Comparison of ENCODE assay signal across 27 cellular contexts in the genomic region with DNA sequence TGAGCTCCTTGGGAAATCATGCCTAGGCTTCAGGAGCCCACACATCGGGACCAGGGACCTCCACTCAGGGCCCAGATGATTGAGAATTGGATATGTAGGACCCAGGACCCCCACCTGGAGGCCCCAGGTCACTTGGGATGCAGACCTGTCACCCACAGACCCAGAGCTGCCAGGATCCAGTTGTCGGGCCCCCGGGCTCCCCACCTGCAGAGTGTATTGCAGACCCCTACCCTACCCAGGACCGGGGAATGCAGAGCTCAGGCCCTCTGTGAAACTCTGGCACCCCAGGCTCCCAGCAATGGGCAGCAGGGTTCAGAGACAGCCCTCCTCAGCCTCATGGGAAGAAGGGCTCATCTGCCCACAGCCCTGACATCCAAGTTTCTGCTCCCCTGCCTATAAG. TPM values are rescaled to one million over a fixed set of nuclear protein-coding genes. Genes with fewer than 3 reads are reported as not detected.
"Had no signal": no experiment of that assay in that cellular context is flagged by ENCODE, and none has a peak within 500 bp of the region (broad histone marks: within the 10 kb centered on the region; RNA-seq: fewer than 3 reads in every experiment).

No MANE protein-coding gene starts in this region.

- H3K9me3 Mint-ChIP-seq: mesothelial cell of epicardium; naive B cell; natural killer cell; neural progenitor cell; stimulated activated effector memory CD8-positive, alpha-beta T cell treated with anti-CD3 and anti-CD28 coated beads, Interleukin-12 subunit alpha, Interleukin-12 subunit beta, amount 100 ng/mL, for 72 hours had no signal

- H3K4me3 Mint-ChIP-seq: mesothelial cell of epicardium; naive B cell; natural killer cell; nephron progenitor cell; neural progenitor cell; stimulated activated effector memory CD8-positive, alpha-beta T cell treated with anti-CD3 and anti-CD28 coated beads, Interleukin-12 subunit alpha, Interleukin-12 subunit beta, amount 100 ng/mL, for 72 hours had no signal

- ATAC-seq: left ventricle myocardium superior; natural killer cell; pancreas; stimulated activated effector memory CD8-positive, alpha-beta T cell treated with anti-CD3 and anti-CD28 coated beads, Interleukin-12 subunit alpha, Interleukin-12 subunit beta, amount 100 ng/mL, for 72 hours had no signal

- H3K36me3 ChIP-seq: neural progenitor cell had no signal

- H3K36me3 Mint-ChIP-seq: natural killer cell had no signal

- H3K27me3 ChIP-seq: neural progenitor cell, pancreas, stomach, testis, thyroid gland, transverse colon, upper lobe of left lung, vagina had no signal

- H3K27ac ChIP-seq: lower lobe of right lung, neural progenitor cell, pancreas, prostate gland, sigmoid colon, spleen, stomach, testis, thyroid gland, transverse colon, upper lobe of left lung, vagina had no signal

- H3K27me3 Mint-ChIP-seq: naive B cell had no signal

- H3K9me3 ChIP-seq: lower lobe of right lung, pancreas, prostate gland, sigmoid colon, spleen, stomach, testis, thyroid gland, transverse colon, upper lobe of left lung, vagina had no signal

- H3K4me3 ChIP-seq: lower lobe of right lung, neural progenitor cell, pancreas, prostate gland, sigmoid colon, spleen, stomach, testis, thyroid gland, transverse colon, upper lobe of left lung, vagina had no signal

- H3K27ac Mint-ChIP-seq: mesothelial cell of epicardium; nephron progenitor cell; neural progenitor cell; stimulated activated effector memory CD8-positive, alpha-beta T cell treated with anti-CD3 and anti-CD28 coated beads, Interleukin-12 subunit alpha, Interleukin-12 subunit beta, amount 100 ng/mL, for 72 hours had no signal

- DNase-seq: hippocampal formation; kidney glomerular epithelial cell; left cardiac atrium; left ventricle myocardium superior; lower lobe of right lung; mammary epithelial cell; mesendoderm; naive B cell; natural killer cell; nephron progenitor cell; pancreas; retina; sigmoid colon; spleen; stimulated activated CD4-positive, alpha-beta T cell treated with anti-CD3 and anti-CD28 coated beads, Interleukin-4, amount 100 ng/mL, for 24 hours; stimulated activated naive CD4-positive, alpha-beta T cell; stomach; testis; thyroid gland; transverse colon; upper lobe of left lung had no signal

RNA-seq across cellular contexts. Expression of gene CCER2, which starts 6.4 kb away (rescaled TPM):
- total RNA-seq: left cardiac atrium, left ventricle myocardium superior, lower lobe of right lung, transverse colon, urinary bladder, vagina had no signal
